In genomic region chr17:41579484-41580243, GRCh38 we compare ENCODE assay signal across 8 cellular contexts. TPM values are rescaled to one million over a fixed set of nuclear protein-coding genes. Genes with fewer than 3 reads are reported as not detected.
DNase-seq lines count a peak whose midpoint lies in the region; ATAC-seq lines count a peak whose summit lies in the region.

No MANE protein-coding gene starts in this region.

- no peak overlapping the region for H3K27ac ChIP-seq in effector memory CD4-positive, alpha-beta T cell (ENCODE audit: insufficient read depth, low read length, poor library complexity, severe bottlenecking)
- H3K27ac ChIP-seq in mesendoderm (ENCODE audit: low read depth, low read length): no peak overlapping the region

- WGBS in mesendoderm (ENCODE audit: extremely low coverage, insufficient coverage, low lambda C conversion rate): no CpG with 5 or more reads among the region's 18 CpGs

- H3K18ac ChIP-seq in mesendoderm (ENCODE audit: low read length): no peak overlapping the region

- no peaks in the 10 kb centered on the region for H3K9me3 ChIP-seq in effector memory CD4-positive, alpha-beta T cell (ENCODE audit: control insufficient read depth, low read length)

- ATAC-seq in HG02759 (IDR thresholded peaks at IDR 0.05; ENCODE audit: unreplicated experiment) (peak; percentile 40), GM21529 (IDR thresholded peaks at IDR 0.05; ENCODE audit: unreplicated experiment) (no peak)

- H3K79me2 ChIP-seq in mesendoderm (ENCODE audit: control insufficient read depth, insufficient read depth, low read length): no peaks in the 10 kb centered on the region

- no peak overlapping the region for H2AK5ac ChIP-seq in mesendoderm (ENCODE audit: low read length)

- no peak overlapping the region for H4K5ac ChIP-seq in mesendoderm (ENCODE audit: low read length)

- peaks cover 8% of the 10 kb centered on the region for H3K27me3 ChIP-seq in effector memory CD4-positive, alpha-beta T cell (replicated peaks; ENCODE audit: control insufficient read depth, insufficient read depth, low read length, poor library complexity, severe bottlenecking)
- no peaks in the 10 kb centered on the region for H3K27me3 ChIP-seq in mesendoderm (ENCODE audit: insufficient read depth, low read length, poor library complexity)

- H3K4me3 ChIP-seq in effector memory CD4-positive, alpha-beta T cell (ENCODE audit: insufficient read depth, low read depth, low read length, poor library complexity, severe bottlenecking): no peak overlapping the region
- no peak overlapping the region for H3K4me3 ChIP-seq in mesendoderm (ENCODE audit: low read length)

- H2BK5ac ChIP-seq in mesendoderm (ENCODE audit: low read length): no peak overlapping the region

- H3K23ac ChIP-seq in mesendoderm (ENCODE audit: low read length): no peak overlapping the region

- no peak overlapping the region for H4K8ac ChIP-seq in mesendoderm (ENCODE audit: low read depth, low read length)

- no peak overlapping the region for H3K4me2 ChIP-seq in mesendoderm (ENCODE audit: low read length)

- no peak overlapping the region for H2BK15ac ChIP-seq in mesendoderm (replicated peaks; ENCODE audit: low read depth)

- H3K56ac ChIP-seq in mesendoderm (ENCODE audit: low read length): peak overlapping the region; percentile 80

- no peak overlapping the region for H3K4ac ChIP-seq in mesendoderm (ENCODE audit: low read depth, low read length)

- peaks cover 5% of the 10 kb centered on the region for H3K4me1 ChIP-seq in effector memory CD4-positive, alpha-beta T cell (ENCODE audit: control insufficient read depth, insufficient read depth, low read length, poor library complexity, severe bottlenecking)
- H3K4me1 ChIP-seq in mesendoderm (ENCODE audit: control insufficient read depth, low read depth, low read length): no peaks in the 10 kb centered on the region

- H2BK120ac ChIP-seq in mesendoderm (ENCODE audit: low read depth, low read length): no peak overlapping the region

- peak overlapping the region; percentile 61 for H3K9ac ChIP-seq in mesendoderm (ENCODE audit: low read length)

- H3K79me1 ChIP-seq in mesendoderm (ENCODE audit: low read length): no peaks in the 10 kb centered on the region

- DNase-seq in COLO829 (ENCODE audit: low spot score) (peak; percentile 95), NCI-H69 (lab: John Stamatoyannopoulos, UW) (peak; percentile 94), mesendoderm (peak; percentile 95)
- DNase-seq in activated CD4-positive, alpha-beta T cell treated with anti-CD3 and anti-CD28 coated beads, Interleukin-2, amount 50 U/mL, for 48 hours: peak; percentile 86 to 88
- peak in 2 of 3 donors; percentile 26 to 43 for DNase-seq in effector memory CD4-positive, alpha-beta T cell
- peak; percentile 56 to 77 for DNase-seq in stimulated activated CD8-positive, alpha-beta memory T cell treated with anti-CD3 and anti-CD28 coated beads, Interleukin-2, amount 100 ng/mL, for 48 hours (ENCODE audit: low read depth in 2 of 2)

- H3K36me3 ChIP-seq in effector memory CD4-positive, alpha-beta T cell (ENCODE audit: control insufficient read depth, insufficient read depth, low read length): no peaks in the 10 kb centered on the region
- H3K36me3 ChIP-seq in mesendoderm (ENCODE audit: control insufficient read depth, insufficient read depth, low read length): no peaks in the 10 kb centered on the region

RNA-seq across cellular contexts. Expression of gene KRT14, which starts 7.0 kb away (rescaled TPM):
- polyA plus RNA-seq in mesendoderm (2013, experiment 1 of 2): not detected
- polyA plus RNA-seq in mesendoderm (2013, experiment 2 of 2): not detected

RNA-seq across cellular contexts. Expression of gene KRT9, which starts 7.8 kb away (rescaled TPM):
- polyA plus RNA-seq in mesendoderm (2013, experiment 1 of 2): not detected
- polyA plus RNA-seq in mesendoderm (2013, experiment 2 of 2): 0.03 TPM

RNA-seq across cellular contexts. Expression of gene KRT16, which starts 32.9 kb away (rescaled TPM):
- 0.01 TPM for polyA plus RNA-seq in mesendoderm (2013, experiment 1 of 2)
- polyA plus RNA-seq in mesendoderm (2013, experiment 2 of 2): not detected

RNA-seq across cellular contexts. Expression of gene KRT17, which starts 44.7 kb away (rescaled TPM):
- 0.73 TPM for polyA plus RNA-seq in mesendoderm (2013, experiment 1 of 2)
- 0.70 TPM for polyA plus RNA-seq in mesendoderm (2013, experiment 2 of 2)

RNA-seq across cellular contexts. Expression of gene KRT19, which starts 51.6 kb away (rescaled TPM):
- polyA plus RNA-seq in mesendoderm (2013, experiment 1 of 2): 114 TPM
- 115 TPM for polyA plus RNA-seq in mesendoderm (2013, experiment 2 of 2)

Comparison
In these comparisons a context has a peak if more than half of its experiments do, and no peak if none do; other contexts are left out.
1. DNase-seq: peak in every context shown above with its lines; median percentile 95 in COLO829; 95 in mesendoderm; 94 in NCI-H69; 87 in activated CD4-positive, alpha-beta T cell treated with anti-CD3 and anti-CD28 coated beads, Interleukin-2, amount 50 U/mL, for 48 hours; 66 in stimulated activated CD8-positive, alpha-beta memory T cell treated with anti-CD3 and anti-CD28 coated beads, Interleukin-2, amount 100 ng/mL, for 48 hours; 34 in effector memory CD4-positive, alpha-beta T cell.